ENCODE assay signal across 17 cellular contexts in genomic region chr4:42501624-42502401, GRCh38.
A peak's percentile ranks its signal among the peaks of the same experiment; 100 is the strongest.
DNase-seq lines count a peak whose midpoint lies in the region; ATAC-seq, FAIRE-seq and TF ChIP-seq lines count a peak whose summit lies in the region.
"Had no signal": no experiment of that assay in that cellular context is flagged by ENCODE, and none has a peak within 500 bp of the region (broad histone marks: within the 10 kb centered on the region; RNA-seq: fewer than 3 reads in every experiment).

No MANE protein-coding gene starts in this region.

- POLR2A ChIA-PET in endothelial cell of umbilical vein (lab: Charles Lee), result interaction anchor here (0.5 kb wide), 1 partner anchor 71 kb away, joined by 3 read pairs; no protein-coding TSS in a partner anchor

- H3K4me3 ChIP-seq in endothelial cell of umbilical vein (replicated peaks in 1 of 3; ENCODE audit: insufficient read depth in 1 of 3, low read depth in 1 of 3, low read length in 3 of 3), result no peak overlapping the region
- no peak overlapping the region for H3K4me3 ChIP-seq in mesodermal cell (ENCODE audit: extremely low read depth, insufficient read depth, low read length, poor library complexity, severe bottlenecking)
- H3K4me3 ChIP-seq: dorsolateral prefrontal cortex, left ventricle myocardium inferior, PC-9 had no signal

- DNase-seq in D341Med (ENCODE audit: low spot score) (peak; percentile 56), NCI-H2227 treated with DMSO at 0.1 percent for 48 hours (lab: John Stamatoyannopoulos, UW) (peak; percentile 41), endothelial cell of umbilical vein (ENCODE audit: low read depth, low spot score) (peak; percentile 9), glomerular visceral epithelial cell (ENCODE audit: extremely low spot score) (no peak)
- DNase-seq: brain microvascular endothelial cell, dorsolateral prefrontal cortex, left ventricle myocardium inferior, naive B cell, NCI-H1436, NCI-H345, PC-9 had no signal

- H3K4me1 ChIP-seq in endothelial cell of umbilical vein (ENCODE audit: control insufficient read depth, extremely low read depth, insufficient read depth, low read length) (no peaks in the 10 kb centered on the region), mesodermal cell (ENCODE audit: control insufficient read depth, insufficient read depth, low read length, poor library complexity, severe bottlenecking) (no peaks in the 10 kb centered on the region)
- H3K4me1 ChIP-seq: left ventricle myocardium inferior had no signal

- intact Hi-C loops in endothelial cell of umbilical vein (cut with micrococcal nuclease), result loop anchor here (5.0 kb wide), 1 partner anchor 1730 kb away; no protein-coding TSS in a partner anchor

- H3K27me3 ChIP-seq in endothelial cell of umbilical vein (ENCODE audit: control insufficient read depth in 2 of 2, insufficient read depth in 2 of 2, low read length in 2 of 2), result no peaks in the 10 kb centered on the region
- H3K27me3 ChIP-seq: brain microvascular endothelial cell, dorsolateral prefrontal cortex had no signal

- H3K27ac ChIP-seq in endothelial cell of umbilical vein (ENCODE audit: insufficient read depth, low read depth, low read length) (no peak overlapping the region), mesodermal cell (ENCODE audit: low read depth, low read length, severe bottlenecking) (peak overlapping the region; percentile 46)
- H3K27ac ChIP-seq: brain microvascular endothelial cell, left ventricle myocardium inferior, PC-9 had no signal

- H3K36me3 ChIP-seq in endothelial cell of umbilical vein (ENCODE audit: control insufficient read depth in 2 of 2, extremely low read depth in 1 of 2, insufficient read depth in 2 of 2, low read length in 2 of 2) (no peaks in the 10 kb centered on the region), mesodermal cell (ENCODE audit: control insufficient read depth, insufficient read depth, low read length) (no peaks in the 10 kb centered on the region)
- H3K36me3 ChIP-seq: brain microvascular endothelial cell had no signal

- CTCF ChIA-PET in endothelial cell of umbilical vein (lab: Charles Lee), result interaction anchor here (1.0 to 3.4 kb wide), 5 partner anchors 9 to 222 kb away, joined by 3 to 13 read pairs (median 7); no protein-coding TSS in a partner anchor

- no peak for TF ChIP-seq POLR2A in endothelial cell of umbilical vein (IDR thresholded peaks at IDR 0.05; ENCODE audit: low read depth, low read length)

- no peak for TF ChIP-seq CTCF in endothelial cell of umbilical vein (IDR thresholded peaks at IDR 0.05; ENCODE audit: extremely low read depth in 1 of 2, insufficient read depth in 1 of 2, low read depth in 1 of 2, low read length in 2 of 2)

- BruUV-seq in endothelial cell of umbilical vein (replicated peaks; lab: Mats Ljungman, UMichigan), result no TSS peak

- 25 to 38% methylated on average over 4 to 6 of the region's 6 CpGs for WGBS in mesodermal cell (ENCODE audit: insufficient coverage in 2 of 2), 2 experiments

- H3K9me3 ChIP-seq in endothelial cell of umbilical vein (replicated peaks; ENCODE audit: control insufficient read depth, insufficient read depth, low read length) (no peaks in the 10 kb centered on the region), mesodermal cell (ENCODE audit: control insufficient read depth, low read length) (no peaks in the 10 kb centered on the region)
- H3K9me3 ChIP-seq: left ventricle myocardium inferior had no signal

- dilution Hi-C loops in endothelial cell of umbilical vein (cut with MboI; ENCODE audit: extremely low pct_ligation_motif_present, low sequenced_read_pairs), result no loop called here

- no peak for FAIRE-seq in endothelial cell of umbilical vein (lab: Jason Lieb, UNC)
- FAIRE-seq: H54, TTC549 had no signal

- no peaks in the 10 kb centered on the region for H4K20me1 ChIP-seq in endothelial cell of umbilical vein (replicated peaks; ENCODE audit: control insufficient read depth, extremely low read depth, insufficient read depth, low read length)

- ATAC-seq in esophagus mucosa (no peak), GM19035 (IDR thresholded peaks at IDR 0.05; ENCODE audit: unreplicated experiment) (no peak), HG02981 (IDR thresholded peaks at IDR 0.05; ENCODE audit: unreplicated experiment) (no peak)

- H3K9me1 ChIP-seq in endothelial cell of umbilical vein (replicated peaks; ENCODE audit: control insufficient read depth, extremely low read depth, insufficient read depth, low read length), result no peaks in the 10 kb centered on the region

- H3K79me2 ChIP-seq in endothelial cell of umbilical vein (ENCODE audit: control insufficient read depth, insufficient read depth, low read length), result no peaks in the 10 kb centered on the region

- H3K4me2 ChIP-seq in endothelial cell of umbilical vein (ENCODE audit: insufficient read depth, low read length), result no peak overlapping the region
- H3K4me2 ChIP-seq: PC-9 had no signal

- H2AFZ ChIP-seq in endothelial cell of umbilical vein (ENCODE audit: low read depth, low read length), result no peak overlapping the region
- H2AFZ ChIP-seq: PC-9 had no signal

- no peak overlapping the region for H3K9ac ChIP-seq in endothelial cell of umbilical vein (replicated peaks; ENCODE audit: extremely low read depth, insufficient read depth, low read length)

TF ChIP-seq in endothelial cell of umbilical vein, 7 proteins besides CTCF, POLR2A, EP300 and RAD21:
- no peak for TF ChIP-seq POLR2AphosphoS5 (IDR thresholded peaks at IDR 0.05; ENCODE audit: insufficient read depth, low read depth, low read length)
- no peak for TF ChIP-seq FOS (IDR thresholded peaks at IDR 0.05; ENCODE audit: borderline replicate concordance, insufficient read depth, low read length)
